Comparison of ENCODE assay signal across 17 cellular contexts in genomic region chr5:134662971-134663370, GRCh38. TPM values are rescaled to one million over a fixed set of nuclear protein-coding genes. Genes with fewer than 3 reads are reported as not detected.
DNase-seq lines count a peak whose midpoint lies in the region; ATAC-seq, FAIRE-seq and TF ChIP-seq lines count a peak whose summit lies in the region.
"Had no signal": no experiment of that assay in that cellular context is flagged by ENCODE, and none has a peak within 500 bp of the region (broad histone marks: within the 10 kb centered on the region; RNA-seq: fewer than 3 reads in every experiment).

No MANE protein-coding gene starts in this region.

- no peak for FAIRE-seq in RCC 7860 (lab: Jason Lieb, UNC)
- FAIRE-seq: GM12878 had no signal

- H4K20me1 ChIP-seq in hepatocyte (ENCODE audit: insufficient read depth, poor library complexity, severe bottlenecking) = peaks cover 62% of the 10 kb centered on the region

- no peak overlapping the region for H2AFZ ChIP-seq in hepatocyte

- H3K9me2 ChIP-seq in hepatocyte (replicated peaks; ENCODE audit: insufficient read depth) = no peaks in the 10 kb centered on the region

- H3K4me1 ChIP-seq in hepatocyte (ENCODE audit: insufficient read depth) = peaks cover 5% of the 10 kb centered on the region

- H3K36me3 Mint-ChIP-seq in activated T-cell treated with anti-CD3 and anti-CD28 coated beads, Interleukin-2, amount 50 U/mL, for 24 hours (ENCODE audit: low read depth) = peaks cover 64% of the 10 kb centered on the region
- peaks cover 8 to 16% of the 10 kb centered on the region in 2 donors for H3K36me3 Mint-ChIP-seq in activated T-cell treated with anti-CD3 and anti-CD28 coated beads, Interleukin-2, amount 50 U/mL, for 72 hours (ENCODE audit: insufficient read depth in 2 of 2)
- peaks cover 19% of the 10 kb centered on the region for H3K36me3 Mint-ChIP-seq in osteocyte (ENCODE audit: unreplicated experiment)

- no peaks in the 10 kb centered on the region for H3K9me3 Mint-ChIP-seq in activated T-cell treated with anti-CD3 and anti-CD28 coated beads, Interleukin-2, amount 50 U/mL, for 24 hours
- H3K9me3 Mint-ChIP-seq in activated T-cell treated with anti-CD3 and anti-CD28 coated beads, Interleukin-2, amount 50 U/mL, for 72 hours = no peaks in the 10 kb centered on the region
- H3K9me3 Mint-ChIP-seq in osteocyte (ENCODE audit: unreplicated experiment) = no peaks in the 10 kb centered on the region
- H3K9me3 Mint-ChIP-seq: CD8-positive, alpha-beta T cell; HFFc6 had no signal

- H3K36me3 ChIP-seq in hepatocyte (replicated peaks; ENCODE audit: insufficient read depth, low read depth) = no peaks in the 10 kb centered on the region

- ATAC-seq in activated T-cell treated with anti-CD3 and anti-CD28 coated beads, Interleukin-2, amount 50 U/mL, for 72 hours (replicated peaks in 1 of 2) = no peak
- ATAC-seq: CD8-positive, alpha-beta T cell; GM12878; HCT116 had no signal

- H3K4me1 Mint-ChIP-seq in activated T-cell treated with anti-CD3 and anti-CD28 coated beads, Interleukin-2, amount 50 U/mL, for 24 hours (ENCODE audit: low read depth) = peaks cover 29% of the 10 kb centered on the region
- H3K4me1 Mint-ChIP-seq in activated T-cell treated with anti-CD3 and anti-CD28 coated beads, Interleukin-2, amount 50 U/mL, for 72 hours (ENCODE audit: low read depth) = peaks cover 33% of the 10 kb centered on the region
- H3K4me1 Mint-ChIP-seq in osteocyte (ENCODE audit: unreplicated experiment) = peaks cover 2% of the 10 kb centered on the region

- TF ChIP-seq CTCF in hepatocyte (IDR thresholded peaks at IDR 0.05; ENCODE audit: poor library complexity) (no peak), osteocyte (IDR thresholded peaks at IDR 0.05) (no peak)

- DNase-seq in activated T-cell treated with anti-CD3 and anti-CD28 coated beads, Interleukin-2, amount 50 U/mL, for 24 hours = no peak
- no peak for DNase-seq in activated T-cell treated with anti-CD3 and anti-CD28 coated beads, Interleukin-2, amount 50 U/mL, for 72 hours
- DNase-seq in hepatocyte (ENCODE audit: low spot score) (no peak), osteocyte (ENCODE audit: extremely low spot score, unreplicated experiment) (peak; percentile 27), EL (no peak), RCC 7860 (ENCODE audit: low spot score) (no peak)
- DNase-seq: Calu3; CD8-positive, alpha-beta T cell; DMS79 treated with DMSO at 0.1 percent for 48 hours; GOT3; H7; HFFc6 had no signal

- no peak overlapping the region for H3K4me3 Mint-ChIP-seq in activated T-cell treated with anti-CD3 and anti-CD28 coated beads, Interleukin-2, amount 50 U/mL, for 24 hours
- H3K4me3 Mint-ChIP-seq in activated T-cell treated with anti-CD3 and anti-CD28 coated beads, Interleukin-2, amount 50 U/mL, for 72 hours = no peak overlapping the region
- H3K4me3 Mint-ChIP-seq in osteocyte (ENCODE audit: unreplicated experiment) = no peak overlapping the region
- H3K4me3 Mint-ChIP-seq: B cell; CD8-positive, alpha-beta T cell; HFFc6 had no signal

- peak overlapping the region; percentile 18 for H3K27ac Mint-ChIP-seq in activated T-cell treated with anti-CD3 and anti-CD28 coated beads, Interleukin-2, amount 50 U/mL, for 24 hours
- no peak overlapping the region for H3K27ac Mint-ChIP-seq in activated T-cell treated with anti-CD3 and anti-CD28 coated beads, Interleukin-2, amount 50 U/mL, for 72 hours
- H3K27ac Mint-ChIP-seq in osteocyte (ENCODE audit: unreplicated experiment) = no peak overlapping the region
- H3K27ac Mint-ChIP-seq: B cell; CD8-positive, alpha-beta T cell; HFFc6 had no signal

- H3K27ac ChIP-seq in hepatocyte = peak overlapping the region; percentile 67
- H3K27ac ChIP-seq: BLaER1 treated with 17β-estradiol and CSF1 and Interleukin-3, amounts not matched to agents 10 nM and 100 nM; HL-60 had no signal

- H3K4me2 ChIP-seq in hepatocyte = no peak overlapping the region
- H3K4me2 ChIP-seq: BLaER1 treated with 17β-estradiol and CSF1 and Interleukin-3, amounts not matched to agents 10 nM and 100 nM had no signal

- no peaks in the 10 kb centered on the region for H3K27me3 ChIP-seq in hepatocyte
- H3K27me3 ChIP-seq: BLaER1 treated with 17β-estradiol and CSF1 and Interleukin-3, amounts not matched to agents 10 nM and 100 nM had no signal

- H3K27me3 Mint-ChIP-seq in activated T-cell treated with anti-CD3 and anti-CD28 coated beads, Interleukin-2, amount 50 U/mL, for 24 hours = no peaks in the 10 kb centered on the region
- H3K27me3 Mint-ChIP-seq in activated T-cell treated with anti-CD3 and anti-CD28 coated beads, Interleukin-2, amount 50 U/mL, for 72 hours (ENCODE audit: low read depth) = no peaks in the 10 kb centered on the region
- no peaks in the 10 kb centered on the region for H3K27me3 Mint-ChIP-seq in osteocyte (ENCODE audit: unreplicated experiment)
- H3K27me3 Mint-ChIP-seq: B cell had no signal

- H3K4me3 ChIP-seq in hepatocyte = no peak overlapping the region
- H3K4me3 ChIP-seq: BLaER1 treated with 17β-estradiol and CSF1 and Interleukin-3, amounts not matched to agents 10 nM and 100 nM; GM12878 had no signal

- 85% methylated on average over 4 of the region's 4 CpGs for WGBS in hepatocyte (ENCODE audit: low lambda C conversion rate, missing lambda C conversion rate)

- H3K79me2 ChIP-seq in hepatocyte = peaks cover 95% of the 10 kb centered on the region

- no peaks in the 10 kb centered on the region for H3K9me3 ChIP-seq in hepatocyte (ENCODE audit: low read depth)
- H3K9me3 ChIP-seq: BLaER1 treated with 17β-estradiol and CSF1 and Interleukin-3, amounts not matched to agents 10 nM and 100 nM had no signal

RNA-seq across cellular contexts. Expression of gene SEC24A, which starts 14.4 kb away (rescaled TPM):
- 10 to 100 TPM; 32.0 to 49.5 TPM for total RNA-seq in activated T-cell treated with anti-CD3 and anti-CD28 coated beads, Interleukin-2, amount 50 U/mL, for 72 hours
- total RNA-seq in hepatocyte (59.9 and 69.4 TPM in 2 replicates), osteocyte (37.2 and 38.9 TPM in 2 replicates)
- 17.2 and 18.9 TPM in 2 replicates for polyA plus RNA-seq in hepatocyte

RNA-seq across cellular contexts. Expression of gene SAR1B, which starts 30.3 kb away (rescaled TPM):
- 10 to 100 TPM; 68.7 to 85.0 TPM for total RNA-seq in activated T-cell treated with anti-CD3 and anti-CD28 coated beads, Interleukin-2, amount 50 U/mL, for 72 hours
- 119 and 125 TPM in 2 replicates for total RNA-seq in hepatocyte
- 73.2 and 80.5 TPM in 2 replicates for polyA plus RNA-seq in hepatocyte
- 70.6 and 75.0 TPM in 2 replicates for total RNA-seq in osteocyte
